Comparison of ENCODE assay signal across 8 cellular contexts in genomic region chr3:49166752-49167556, GRCh38. TPM values are rescaled to one million over a fixed set of nuclear protein-coding genes. Genes with fewer than 3 reads are reported as not detected.
DNase-seq lines count a peak whose midpoint lies in the region; ATAC-seq and TF ChIP-seq lines count a peak whose summit lies in the region.

No MANE protein-coding gene starts in this region.

- H3K27me3 Mint-ChIP-seq in IgD-negative memory B cell (peaks cover 5% of the 10 kb centered on the region), naive B cell (peaks cover 4 to 11% (median 8%) of the 10 kb centered on the region in 3 donors)

- peak overlapping the region; percentile 71 for H3K4me3 ChIP-seq in AG09309 (ENCODE audit: control insufficient read depth, low read depth, low read length)

- peak overlapping the region; percentile 85 to 94 (median 90) for H3K4me3 Mint-ChIP-seq in IgD-negative memory B cell
- H3K4me3 Mint-ChIP-seq in naive B cell = peak overlapping the region; percentile 86 to 97 (median 91)

- H3K9me3 Mint-ChIP-seq in IgD-negative memory B cell (no peaks in the 10 kb centered on the region), naive B cell (no peaks in the 10 kb centered on the region)

- DNase-seq in AG09309 (ENCODE audit: low read depth) (no peak), naive B cell (no peak), pons (ENCODE audit: low spot score) (no peak)
- DNase-seq in activated CD4-positive, CD25-positive, alpha-beta regulatory T cell (lab: John Stamatoyannopoulos, UW) = no peak

- H3K4me1 Mint-ChIP-seq in IgD-negative memory B cell (peaks cover 14 to 22% (median 18%) of the 10 kb centered on the region in 3 donors), naive B cell (peaks cover 35 to 40% (median 39%) of the 10 kb centered on the region in 3 donors)

- H3K36me3 Mint-ChIP-seq in IgD-negative memory B cell (peaks cover 4% of the 10 kb centered on the region), naive B cell (peaks cover 0 to 11% of the 10 kb centered on the region in 2 donors)

- ATAC-seq in naive B cell (ENCODE audit: low read depth in 2 of 2) (no peak), HG03175 (IDR thresholded peaks at IDR 0.05; ENCODE audit: unreplicated experiment) (no peak), HG03097 (IDR thresholded peaks at IDR 0.05; ENCODE audit: low FRiP score, unreplicated experiment) (no peak)

- no peak for TF ChIP-seq CTCF in AG09309 (IDR thresholded peaks at IDR 0.05; ENCODE audit: control insufficient read depth, insufficient read depth, low read depth, low read length, missing control alignments)

- peak overlapping the region; percentile 81 for H3K27ac ChIP-seq in cingulate gyrus (ENCODE audit: low read depth, low read length)

- H3K27ac Mint-ChIP-seq in IgD-negative memory B cell (peak overlapping the region; percentile 68 to 98 (median 90)), naive B cell (peak overlapping the region in 5 of 6 donors; percentile 24 to 93 (median 91))

RNA-seq across cellular contexts. Expression of gene CCDC71, which starts 0.8 kb away (rescaled TPM):
- polyA plus RNA-seq in IgD-negative memory B cell (1.7 TPM), naive B cell (ENCODE audit: low read depth in 6 of 6) (1 to 10 TPM in 5 of 6 donors, under 1 TPM in 1; 0.14 to 1.8 (median 1.3) TPM)

RNA-seq across cellular contexts. Expression of gene KLHDC8B, which starts 4.4 kb away (rescaled TPM):
- 0.54 TPM for polyA plus RNA-seq in IgD-negative memory B cell
- under 1 TPM in 3 of 6 donors, not detected in 3; 0.48 to 0.56 (median 0.49) TPM for polyA plus RNA-seq in naive B cell (ENCODE audit: low read depth in 6 of 6)

RNA-seq across cellular contexts. Expression of gene LAMB2, which starts 34.1 kb away (rescaled TPM):
- polyA plus RNA-seq in IgD-negative memory B cell (not detected), naive B cell (ENCODE audit: low read depth in 6 of 6) (not detected)

RNA-seq across cellular contexts. Expression of gene USP19, which starts 46.3 kb away (rescaled TPM):
- polyA plus RNA-seq in IgD-negative memory B cell (23.5 TPM), naive B cell (ENCODE audit: low read depth in 6 of 6) (10 to 100 TPM; 19.6 to 36.0 (median 23.6) TPM)
